ENCODE assay signal across 12 cellular contexts in genomic region chr1:150807257-150807637, GRCh38. TPM values are rescaled to one million over a fixed set of nuclear protein-coding genes. Genes with fewer than 3 reads are reported as not detected.
DNase-seq lines count a peak whose midpoint lies in the region; ATAC-seq, FAIRE-seq and TF ChIP-seq lines count a peak whose summit lies in the region.
"Had no signal": no experiment of that assay in that cellular context is flagged by ENCODE, and none has a peak within 500 bp of the region (broad histone marks: within the 10 kb centered on the region; RNA-seq: fewer than 3 reads in every experiment).

No MANE protein-coding gene starts in this region.

- H2AK5ac ChIP-seq in mesendoderm (ENCODE audit: low read length): no peak overlapping the region

- TF ChIP-seq RAD21 in K562 (CRISPR knock-in tag; conservative IDR thresholded peaks at IDR 0.05 in 1 of 2, IDR thresholded peaks at IDR 0.05 in 1 of 2): no peak

- no peak overlapping the region for H2BK120ac ChIP-seq in mesendoderm (ENCODE audit: low read depth, low read length)

- no peak for TF ChIP-seq CTCF in left ventricle myocardium inferior (IDR thresholded peaks at IDR 0.05; ENCODE audit: borderline replicate concordance)
- no peak for TF ChIP-seq CTCF in K562 (IDR thresholded peaks at IDR 0.05 in 2 of 3, conservative IDR thresholded peaks at IDR 0.05 in 1 of 3; ENCODE audit: insufficient read depth in 2 of 3, low read depth in 1 of 3, low read length in 3 of 3)
- TF ChIP-seq CTCF in body of pancreas (IDR thresholded peaks at IDR 0.05): no peak

- H3K4me2 ChIP-seq in K562 (ENCODE audit: insufficient read depth, low read length) (no peak overlapping the region), mesendoderm (ENCODE audit: low read length) (no peak overlapping the region)

- TF ChIP-seq POLR2A in K562 (conservative IDR thresholded peaks at IDR 0.05) (no peak), body of pancreas (IDR thresholded peaks at IDR 0.05) (no peak)

- no peak overlapping the region for H3K4ac ChIP-seq in mesendoderm (ENCODE audit: low read depth, low read length)

- H4K8ac ChIP-seq in mesendoderm (ENCODE audit: low read depth, low read length): no peak overlapping the region

- POLR2A ChIA-PET in K562 (lab: Yijun Ruan, JAX): interaction anchor here (1.2 to 1.9 kb wide), 2 partner anchors 228 to 230 kb away, joined by 3 to 8 read pairs; partner anchors contain the start of gene MCL1

- no peak overlapping the region for H2AFZ ChIP-seq in K562 (ENCODE audit: low read depth, low read length)

- no peak overlapping the region for H3K18ac ChIP-seq in mesendoderm (ENCODE audit: low read length)

- BruUV-seq in K562 (replicated peaks; lab: Mats Ljungman, UMichigan): no TSS peak

- H3K4me3 ChIP-seq in left ventricle myocardium inferior (peak overlapping the region; percentile 48), K562 (no peak overlapping the region), mesendoderm (ENCODE audit: low read length) (no peak overlapping the region), urinary bladder (ENCODE audit: low read depth, low read length) (peak overlapping the region; percentile 49), body of pancreas (no peak overlapping the region)

- H3K23ac ChIP-seq in mesendoderm (ENCODE audit: low read length): no peak overlapping the region

- H3K9me1 ChIP-seq in K562 (ENCODE audit: control insufficient read depth, insufficient read depth, low read length): no peaks in the 10 kb centered on the region

- H3K9me3 ChIP-seq in left ventricle myocardium inferior (replicated peaks): no peaks in the 10 kb centered on the region
- H3K9me3 ChIP-seq in K562 (replicated peaks; ENCODE audit: control insufficient read depth, insufficient read depth, low read depth, low read length): no peaks in the 10 kb centered on the region
- no peaks in the 10 kb centered on the region for H3K9me3 ChIP-seq in body of pancreas

- no peak overlapping the region for H2BK15ac ChIP-seq in mesendoderm (replicated peaks; ENCODE audit: low read depth)

- CTCF ChIA-PET in K562 (lab: Yijun Ruan, JAX; ENCODE audit: low intra/inter-chr PET ratio): no interaction called here

- H2BK5ac ChIP-seq in mesendoderm (ENCODE audit: low read length): peak overlapping the region; percentile 22

- H3K4me1 ChIP-seq in left ventricle myocardium inferior (no peaks in the 10 kb centered on the region), K562 (replicated peaks in 1 of 2; ENCODE audit: control insufficient read depth in 2 of 2, insufficient read depth in 2 of 2, low read length in 2 of 2) (peaks cover 0 to 14% of the 10 kb centered on the region in 2 experiments; a peak in 1 of 5 replicates), mesendoderm (ENCODE audit: control insufficient read depth, low read depth, low read length) (peaks cover 15% of the 10 kb centered on the region), urinary bladder (ENCODE audit: insufficient read depth) (peaks cover 2% of the 10 kb centered on the region), body of pancreas (peaks cover 10% of the 10 kb centered on the region)

- H3K27me3 ChIP-seq in left ventricle myocardium inferior (ENCODE audit: low read depth) (no peaks in the 10 kb centered on the region), K562 (ENCODE audit: control insufficient read depth in 2 of 2, insufficient read depth in 2 of 2, low read length in 2 of 2) (no peaks in the 10 kb centered on the region), mesendoderm (ENCODE audit: insufficient read depth, low read length, poor library complexity) (no peaks in the 10 kb centered on the region), body of pancreas (no peaks in the 10 kb centered on the region)

- FAIRE-seq in K562 (lab: Jason Lieb, UNC): peak; percentile 19
- FAIRE-seq: GM12892 had no signal

- H3K56ac ChIP-seq in mesendoderm (ENCODE audit: low read length): peak overlapping the region; percentile 62

- no peak overlapping the region for H4K5ac ChIP-seq in mesendoderm (ENCODE audit: low read length)

- H3K36me3 ChIP-seq in left ventricle myocardium inferior (peaks cover 28% of the 10 kb centered on the region), K562 (ENCODE audit: control insufficient read depth, insufficient read depth, low read length) (peaks cover 17% of the 10 kb centered on the region), mesendoderm (ENCODE audit: control insufficient read depth, insufficient read depth, low read length) (no peaks in the 10 kb centered on the region), urinary bladder (ENCODE audit: insufficient read depth) (peaks cover 4% of the 10 kb centered on the region), body of pancreas (replicated peaks in 1 of 2; ENCODE audit: insufficient read depth in 1 of 2, low read depth in 2 of 2) (no peaks in the 10 kb centered on the region)

- 49% methylated on average over 6 of the region's 6 CpGs for WGBS in K562 (ENCODE audit: insufficient coverage, low coverage, missing lambda C conversion rate)
- no CpG with 5 or more reads among the region's 6 CpGs for WGBS in mesendoderm (ENCODE audit: extremely low coverage, insufficient coverage, low lambda C conversion rate)
- WGBS in urinary bladder: 10% methylated on average over 6 of the region's 6 CpGs
- 74 to 79% methylated on average over 6 of the region's 6 CpGs for WGBS in body of pancreas, 2 donors

- H3K27ac ChIP-seq in left ventricle myocardium inferior (replicated peaks): peak overlapping the region; percentile 15
- no peak overlapping the region for H3K27ac ChIP-seq in K562 (ENCODE audit: extremely low read depth, low read depth, low read length)
- no peak overlapping the region for H3K27ac ChIP-seq in mesendoderm (ENCODE audit: low read depth, low read length)
- H3K27ac ChIP-seq in urinary bladder (ENCODE audit: low read depth): peak overlapping the region; percentile 35
- no peak overlapping the region for H3K27ac ChIP-seq in body of pancreas

- in situ Hi-C loops in K562 (cut with MboI): no loop called here

- intact Hi-C loops in left ventricle myocardium inferior (cut with micrococcal nuclease) (no loop called here), Right ventricle myocardium superior (cut with DNase I) (no loop called here), K562 (cut with micrococcal nuclease) (no loop called here), body of pancreas (cut with DNase I) (no loop called here)

- H3K79me1 ChIP-seq in mesendoderm (ENCODE audit: low read length): no peaks in the 10 kb centered on the region

- ATAC-seq in Right ventricle myocardium superior (ENCODE audit: poor library complexity): no peak
- no peak for ATAC-seq in K562
- ATAC-seq in body of pancreas: no peak
- no peak for ATAC-seq in GM18511 (IDR thresholded peaks at IDR 0.05; ENCODE audit: unreplicated experiment)
- ATAC-seq: Panc1 had no signal

- H3K9ac ChIP-seq in K562 (ENCODE audit: insufficient read depth in 1 of 2, low read depth in 2 of 2, low read length in 2 of 2) (no peak overlapping the region), mesendoderm (ENCODE audit: low read length) (peak overlapping the region; percentile 14)

- no peak for TF ChIP-seq EP300 in K562 (IDR thresholded peaks at IDR 0.05; ENCODE audit: low read length)

- H4K20me1 ChIP-seq in K562 (replicated peaks; ENCODE audit: control insufficient read depth, insufficient read depth, low read length): no peaks in the 10 kb centered on the region

- H3K79me2 ChIP-seq in K562 (ENCODE audit: control insufficient read depth, insufficient read depth, low read length) (no peaks in the 10 kb centered on the region), mesendoderm (ENCODE audit: control insufficient read depth, insufficient read depth, low read length) (no peaks in the 10 kb centered on the region)

- DNase-seq in left ventricle myocardium inferior (no peak), Right ventricle myocardium superior (no peak), K562 (ENCODE audit: extremely low read depth in 1 of 4, low spot score in 3 of 4) (no peak), mesendoderm (no peak), body of pancreas (no peak), NCI-H774 (lab: John Stamatoyannopoulos, UW) (no peak)
- DNase-seq: activated CD4-positive, alpha-beta T cell treated with anti-CD3 and anti-CD28 coated beads, Interleukin-2, amount 50 U/mL, for 48 hours; posterior cingulate gyrus had no signal

RNA-seq across cellular contexts. Expression of gene CTSK, which starts 0.8 kb away (rescaled TPM):
- total RNA-seq in left ventricle myocardium inferior (8.2 TPM), Right ventricle myocardium superior (4.9 TPM), K562 (2014; rRNA removed) (0.53 and 1.2 TPM in 2 replicates), K562 (2014; rRNA removed; fragmentation: Illumina TruSeq; extraction: Trizol) (0.80 and 0.91 TPM in 2 replicates), K562 (2015; rRNA removed; fragmentation: Illumina TruSeq; extraction: Trizol) (1.1 and 1.3 TPM in 2 replicates), K562 (2021) (1.0 and 1.5 TPM in 2 replicates), urinary bladder (161 TPM), body of pancreas (10 to 100 TPM; 11.9 to 18.4 TPM)
- total RNA-seq in K562 (2011; cell fraction: chromatin; rRNA removed; ENCODE audit: low replicate concordance): 4.0 and 6.1 TPM in 2 replicates
- total RNA-seq in K562 (2011; cell fraction: nucleolus; rRNA removed): 2.0 and 2.1 TPM in 2 replicates
- 3.4 and 4.0 TPM in 2 replicates for total RNA-seq in K562 (2011; cell fraction: nucleoplasm; rRNA removed)
- polyA plus RNA-seq in K562 (2011; rRNA removed) (2.5 and 3.9 TPM in 2 replicates), K562 (2014; fragmentation: Illumina TruSeq; extraction: Trizol) (1.2 and 1.3 TPM in 2 replicates), K562 (2014; fragmentation: Nextera tagmentation; extraction: Ambion mirVana) (1 to 10 TPM in 1 of 2 experiments, under 1 TPM in 1; 0.84 to 1.3 TPM), K562 (2014; rRNA removed) (1.0 and 1.6 TPM in 2 replicates), urinary bladder (97.9 TPM)
- 0.70 and 2.2 TPM in 2 replicates for polyA plus RNA-seq in K562 (2011; cell fraction: cytosol; rRNA removed)
- polyA plus RNA-seq in K562 (2011; cell fraction: nucleus; rRNA removed): 9.9 and 15.1 TPM in 2 replicates
- 1.1 and 2.8 TPM in 2 replicates for polyA plus RNA-seq in K562 (2012)
- 0.96 and 1.1 TPM in 2 replicates for polyA minus RNA-seq in K562 (2011; rRNA and poly(A)+ RNA removed)
- not detected in 2 replicates for polyA minus RNA-seq in K562 (2011; cell fraction: cytosol; rRNA and poly(A)+ RNA removed)
- polyA minus RNA-seq in K562 (2011; cell fraction: nucleus; rRNA and poly(A)+ RNA removed): 0.81 and 1.6 TPM in 2 replicates
- polyA plus RNA-seq in mesendoderm (2013, experiment 1 of 2): 4.6 TPM
- polyA plus RNA-seq in mesendoderm (2013, experiment 2 of 2): 5.2 TPM

RNA-seq across cellular contexts. Expression of gene CTSS, which starts 41.7 kb away (rescaled TPM):
- total RNA-seq in left ventricle myocardium inferior (27.5 TPM), Right ventricle myocardium superior (34.9 TPM), K562 (2014; rRNA removed) (9.1 TPM in 2 replicates), K562 (2014; rRNA removed; fragmentation: Illumina TruSeq; extraction: Trizol) (16.8 and 17.7 TPM in 2 replicates), K562 (2015; rRNA removed; fragmentation: Illumina TruSeq; extraction: Trizol) (24.9 and 25.8 TPM in 2 replicates), K562 (2021) (10.2 and 10.3 TPM in 2 replicates), urinary bladder (44.8 TPM), body of pancreas (10 to 100 TPM in 1 of 2 donors, 1 to 10 TPM in 1; 3.6 to 30.6 TPM)
- 5.0 and 8.1 TPM in 2 replicates for total RNA-seq in K562 (2011; cell fraction: chromatin; rRNA removed; ENCODE audit: low replicate concordance)
- 5.3 and 6.3 TPM in 2 replicates for total RNA-seq in K562 (2011; cell fraction: nucleolus; rRNA removed)
- 3.4 and 10.4 TPM in 2 replicates for total RNA-seq in K562 (2011; cell fraction: nucleoplasm; rRNA removed)
- polyA plus RNA-seq in K562 (2011; rRNA removed) (12.5 and 31.4 TPM in 2 replicates), K562 (2014; fragmentation: Illumina TruSeq; extraction: Trizol) (9.0 and 11.2 TPM in 2 replicates), K562 (2014; fragmentation: Nextera tagmentation; extraction: Ambion mirVana) (10 to 100 TPM in 1 of 2 experiments, 1 to 10 TPM in 1; 8.6 to 11.6 TPM), K562 (2014; rRNA removed) (10.3 and 13.3 TPM in 2 replicates), urinary bladder (58.2 TPM)
- 1.5 and 17.3 TPM in 2 replicates for polyA plus RNA-seq in K562 (2011; cell fraction: cytosol; rRNA removed)
- polyA plus RNA-seq in K562 (2011; cell fraction: nucleus; rRNA removed): 0.84 and 4.7 TPM in 2 replicates
- 13.6 and 43.2 TPM in 2 replicates for polyA plus RNA-seq in K562 (2012)
- 13.4 and 52.0 TPM in 2 replicates for polyA minus RNA-seq in K562 (2011; rRNA and poly(A)+ RNA removed)
- polyA minus RNA-seq in K562 (2011; cell fraction: cytosol; rRNA and poly(A)+ RNA removed): 5.1 and 12.9 TPM in 2 replicates
- polyA minus RNA-seq in K562 (2011; cell fraction: nucleus; rRNA and poly(A)+ RNA removed): 0.54 and 5.8 TPM in 2 replicates
- 0.06 TPM for polyA plus RNA-seq in mesendoderm (2013, experiment 1 of 2)
- polyA plus RNA-seq in mesendoderm (2013, experiment 2 of 2): 0.04 TPM

Comparison
In these comparisons a context has a peak if more than half of its experiments do, and no peak if none do; other contexts are left out.
1. H3K27ac ChIP-seq: peak in left ventricle myocardium inferior (single experiment) and urinary bladder (single experiment); none in K562 (single experiment), mesendoderm (single experiment) and body of pancreas (0 of 4).
2. H3K4me3 ChIP-seq: peak in left ventricle myocardium inferior (single experiment) and urinary bladder (single experiment); none in K562 (single experiment), mesendoderm (single experiment) and body of pancreas (0 of 2).